In genomic region chr11:61332823-61333637, GRCh38 we compare ENCODE assay signal across 1 cellular context.
TF ChIP-seq lines count a peak whose summit lies in the region.

Gene DDB1, minus strand, starts transcription at chr11:61333105. Its CDS starts 137 bp downstream, at chr11:61332968.
Gene TKFC, plus strand, starts transcription at chr11:61333228. Its CDS starts 1,501 bp downstream, at chr11:61334729.

TF ChIP-seq in HepG2, 621 proteins besides CTCF, POLR2A, EP300 and RAD21 (continued from another document and continues in another):
- no peak for TF ChIP-seq HOMEZ (CRISPR knock-in tag; IDR thresholded peaks at IDR 0.05; ENCODE audit: low read depth)
- TF ChIP-seq ZNF354B (CRISPR knock-in tag; IDR thresholded peaks at IDR 0.05) = 0 out of 2 replicates have a peak, but pooled peaks have one; percentile 40
- TF ChIP-seq PPARG (CRISPR knock-in tag; conservative IDR thresholded peaks at IDR 0.05) = peak; percentile 45; the same call in 1 of the 2 replicates
- TF ChIP-seq BCL3 (CRISPR knock-in tag; IDR thresholded peaks at IDR 0.05) = peak; percentile 86; the same call in 1 of the 2 replicates
- TF ChIP-seq ZNF138 (CRISPR knock-in tag; IDR thresholded peaks at IDR 0.05; ENCODE audit: low read depth) = no peak
- TF ChIP-seq SALL1 (CRISPR knock-in tag; IDR thresholded peaks at IDR 0.05) = peak; percentile 79
- peak; percentile 37; the same call in 1 of the 2 replicates for TF ChIP-seq CREM (IDR thresholded peaks at IDR 0.05)
- no peak for TF ChIP-seq CREM (CRISPR knock-in tag; IDR thresholded peaks at IDR 0.05)
- no peak for TF ChIP-seq PHB2 (IDR thresholded peaks at IDR 0.05; ENCODE audit: partially characterized antibody)
- no peak for TF ChIP-seq ZNF839 (CRISPR knock-in tag; IDR thresholded peaks at IDR 0.05; ENCODE audit: borderline replicate concordance)
- peak; percentile 64 for TF ChIP-seq AGO1 (IDR thresholded peaks at IDR 0.05; ENCODE audit: low read depth, low read length, poor library complexity, severe bottlenecking)
- TF ChIP-seq CENPX (CRISPR knock-in tag; IDR thresholded peaks at IDR 0.05) = no peak
- 0 out of 2 replicates have a peak, but pooled peaks have one; percentile 31 for TF ChIP-seq ARID5B (CRISPR knock-in tag; IDR thresholded peaks at IDR 0.05)
- no peak for TF ChIP-seq KLF13 (CRISPR knock-in tag; IDR thresholded peaks at IDR 0.05)
- peak; percentile 64; the same call in 1 of the 2 replicates for TF ChIP-seq ZKSCAN8 (CRISPR knock-in tag; IDR thresholded peaks at IDR 0.05; ENCODE audit: borderline replicate concordance)
- no peak for TF ChIP-seq PHF21A (CRISPR knock-in tag; IDR thresholded peaks at IDR 0.05)
- peak; percentile 61; the same call in 1 of the 2 replicates for TF ChIP-seq ZBTB7A (CRISPR knock-in tag; IDR thresholded peaks at IDR 0.05)
- TF ChIP-seq PHF20 (CRISPR knock-in tag; IDR thresholded peaks at IDR 0.05) = peak; percentile 90
- TF ChIP-seq ZNF749 (CRISPR knock-in tag; IDR thresholded peaks at IDR 0.05; ENCODE audit: borderline replicate concordance) = no peak; the same call in 1 of the 2 replicates
- TF ChIP-seq NCOA5 (CRISPR knock-in tag; IDR thresholded peaks at IDR 0.05) = no peak
- no peak for TF ChIP-seq ESRRA (CRISPR knock-in tag; IDR thresholded peaks at IDR 0.05; ENCODE audit: low read depth)
- TF ChIP-seq AHR (CRISPR knock-in tag; IDR thresholded peaks at IDR 0.05) = no peak
- no peak for TF ChIP-seq ZMYM3 (CRISPR knock-in tag; IDR thresholded peaks at IDR 0.05)
- peak; percentile 76 for TF ChIP-seq RXRA (CRISPR knock-in tag; IDR thresholded peaks at IDR 0.05)
- TF ChIP-seq ZNF276 (CRISPR knock-in tag; IDR thresholded peaks at IDR 0.05; ENCODE audit: low read depth) = peak; percentile 19; the same call in 1 of the 2 replicates
- peak; percentile 71; the same call in 1 of the 2 replicates for TF ChIP-seq SRY (CRISPR knock-in tag; IDR thresholded peaks at IDR 0.05)
- no peak for TF ChIP-seq SRSF9 (IDR thresholded peaks at IDR 0.05; ENCODE audit: borderline replicate concordance, insufficient read depth, low read depth, low read length, poor library complexity, severe bottlenecking)
- TF ChIP-seq MBD4 (IDR thresholded peaks at IDR 0.05; ENCODE audit: borderline replicate concordance, low read length) = no peak
- TF ChIP-seq TP53 (CRISPR knock-in tag; conservative IDR thresholded peaks at IDR 0.05) = no peak
- peak; percentile 95 for TF ChIP-seq THAP11 (CRISPR knock-in tag; IDR thresholded peaks at IDR 0.05)
- TF ChIP-seq MAFF (IDR thresholded peaks at IDR 0.05; ENCODE audit: low read depth, low read length) = no peak
- TF ChIP-seq RBFOX2 (IDR thresholded peaks at IDR 0.05; ENCODE audit: low read depth, low read length) = peak; percentile 98
- TF ChIP-seq ZNF768 (CRISPR knock-in tag; IDR thresholded peaks at IDR 0.05) = peak; percentile 55; the same call in 1 of the 2 replicates
- peak; percentile 87 for TF ChIP-seq MXD3 (CRISPR knock-in tag; IDR thresholded peaks at IDR 0.05)
- TF ChIP-seq ATRX (CRISPR knock-in tag; IDR thresholded peaks at IDR 0.05; ENCODE audit: borderline replicate concordance) = no peak
- TF ChIP-seq REXO4 (CRISPR knock-in tag; IDR thresholded peaks at IDR 0.05; ENCODE audit: borderline replicate concordance) = no peak
- TF ChIP-seq HOXD1 (CRISPR knock-in tag; IDR thresholded peaks at IDR 0.05) = no peak
- TF ChIP-seq ZNF607 (CRISPR knock-in tag; IDR thresholded peaks at IDR 0.05; ENCODE audit: borderline replicate concordance) = no peak; the same call in 1 of the 2 replicates
- TF ChIP-seq ZBTB34 (CRISPR knock-in tag; IDR thresholded peaks at IDR 0.05) = 0 out of 2 replicates have a peak, but pooled peaks have one; percentile 47
- no peak for TF ChIP-seq ZNF720 (CRISPR knock-in tag; IDR thresholded peaks at IDR 0.05)
- TF ChIP-seq CEBPB (IDR thresholded peaks at IDR 0.05; ENCODE audit: borderline replicate concordance, low read depth, low read length) = no peak
- peak; percentile 38; the same call in 1 of the 2 replicates for TF ChIP-seq RCOR2 (CRISPR knock-in tag; IDR thresholded peaks at IDR 0.05)
- no peak; the same call in none of the 2 replicates for TF ChIP-seq ZSCAN31 (CRISPR knock-in tag; IDR thresholded peaks at IDR 0.05; ENCODE audit: low read depth)
- no peak for TF ChIP-seq NFRKB (IDR thresholded peaks at IDR 0.05)
- TF ChIP-seq DNMT3B (CRISPR knock-in tag; conservative IDR thresholded peaks at IDR 0.05) = no peak; the same call in 1 of the 2 replicates
- 0 out of 2 replicates have a peak, but pooled peaks have one; percentile 38 for TF ChIP-seq LBX2 (CRISPR knock-in tag; IDR thresholded peaks at IDR 0.05; ENCODE audit: borderline replicate concordance)
- peak; percentile 45; the same call in 1 of the 2 replicates for TF ChIP-seq FOXP4 (CRISPR knock-in tag; IDR thresholded peaks at IDR 0.05)
- TF ChIP-seq HBP1 (CRISPR knock-in tag; IDR thresholded peaks at IDR 0.05; ENCODE audit: low read depth) = peak; percentile 92; the same call in 1 of the 2 replicates
- TF ChIP-seq USF2 (IDR thresholded peaks at IDR 0.05; ENCODE audit: low read depth, low read length) = no peak
- TF ChIP-seq USF2 (CRISPR knock-in tag; IDR thresholded peaks at IDR 0.05; ENCODE audit: borderline replicate concordance) = no peak; the same call in 1 of the 2 replicates
- peak; percentile 81 for TF ChIP-seq ZNF274 (CRISPR knock-in tag; IDR thresholded peaks at IDR 0.05)
- TF ChIP-seq ZC3H4 (CRISPR knock-in tag; IDR thresholded peaks at IDR 0.05; ENCODE audit: borderline replicate concordance) = no peak
- no peak for TF ChIP-seq EHMT2 (IDR thresholded peaks at IDR 0.05; ENCODE audit: borderline replicate concordance, low read depth, low read length)
